ENCODE assay signal across 8 cellular contexts in genomic region chr2:218400930-218401833, GRCh38. TPM values are rescaled to one million over a fixed set of nuclear protein-coding genes. Genes with fewer than 3 reads are reported as not detected.
DNase-seq lines count a peak whose midpoint lies in the region; ATAC-seq and FAIRE-seq lines count a peak whose summit lies in the region.

No MANE protein-coding gene starts in this region.

- H3K4me1 ChIP-seq in HAP-1, result peaks cover 30% of the 10 kb centered on the region
- peaks cover 3% of the 10 kb centered on the region for H3K4me1 ChIP-seq in right cardiac atrium (ENCODE audit: control insufficient read depth, insufficient read depth, low read length)
- H3K4me1 ChIP-seq in small intestine (ENCODE audit: control insufficient read depth in 2 of 2, insufficient read depth in 1 of 2, low read depth in 1 of 2, low read length in 1 of 2), result peaks cover 3 to 5% of the 10 kb centered on the region in 2 donors

- FAIRE-seq in small intestine (lab: Jason Lieb, UNC), result no peak

- peaks cover 43% of the 10 kb centered on the region for H3K36me3 ChIP-seq in HAP-1 (replicated peaks)
- peaks cover 18 to 31% of the 10 kb centered on the region in 2 donors for H3K36me3 ChIP-seq in small intestine (ENCODE audit: control insufficient read depth in 2 of 2, insufficient read depth in 2 of 2, low read length in 2 of 2)

- peak overlapping the region; percentile 90 for H3K4me3 Mint-ChIP-seq in activated T-cell treated with anti-CD3 and anti-CD28 coated beads, Interleukin-2, amount 50 U/mL, for 4 hours

- 24% methylated on average over 24 of the region's 24 CpGs for WGBS in right cardiac atrium
- WGBS in small intestine, 3 donors, result 20 to 29% (median 29%) methylated on average over 22 to 24 of the region's 24 CpGs

- H3K27me3 ChIP-seq in HAP-1 (ENCODE audit: low read depth) (no peaks in the 10 kb centered on the region), right cardiac atrium (ENCODE audit: control insufficient read depth, insufficient read depth) (no peaks in the 10 kb centered on the region), small intestine (ENCODE audit: control insufficient read depth in 2 of 2, insufficient read depth in 2 of 2, low read length in 2 of 2) (no peaks in the 10 kb centered on the region)

- H3K36me3 Mint-ChIP-seq in activated T-cell treated with anti-CD3 and anti-CD28 coated beads, Interleukin-2, amount 50 U/mL, for 4 hours (ENCODE audit: insufficient read depth), result peaks cover 3% of the 10 kb centered on the region

- H3K27me3 Mint-ChIP-seq in activated T-cell treated with anti-CD3 and anti-CD28 coated beads, Interleukin-2, amount 50 U/mL, for 4 hours (ENCODE audit: low read depth), result no peaks in the 10 kb centered on the region

- in situ Hi-C loops in HAP-1 (cut with MboI; ENCODE audit: low sequenced_read_pairs), result loop anchor here (10.0 kb wide), 1 partner anchor 244 kb away; no protein-coding TSS in a partner anchor

- H3K9me3 Mint-ChIP-seq in activated T-cell treated with anti-CD3 and anti-CD28 coated beads, Interleukin-2, amount 50 U/mL, for 4 hours, result no peaks in the 10 kb centered on the region

- H3K9me3 ChIP-seq in HAP-1, result no peaks in the 10 kb centered on the region
- H3K9me3 ChIP-seq in right cardiac atrium (ENCODE audit: control insufficient read depth, low read length), result no peaks in the 10 kb centered on the region
- no peaks in the 10 kb centered on the region for H3K9me3 ChIP-seq in small intestine (ENCODE audit: control insufficient read depth, low read depth)

- peak overlapping the region; percentile 68 for H3K4me3 ChIP-seq in HAP-1
- H3K4me3 ChIP-seq in right cardiac atrium (ENCODE audit: low read length), result peak overlapping the region; percentile 92
- H3K4me3 ChIP-seq in small intestine (ENCODE audit: low read depth in 1 of 2, low read length in 2 of 2), result peak overlapping the region; percentile 96 to 100

- peaks cover 53% of the 10 kb centered on the region for H3K4me1 Mint-ChIP-seq in activated T-cell treated with anti-CD3 and anti-CD28 coated beads, Interleukin-2, amount 50 U/mL, for 4 hours (ENCODE audit: low read depth)

- no peak for DNase-seq in HAP-1 (ENCODE audit: low spot score in 2 of 2)
- no peak for DNase-seq in activated T-cell treated with anti-CD3 and anti-CD28 coated beads, Interleukin-2, amount 50 U/mL, for 4 hours
- DNase-seq in right cardiac atrium, result peak; percentile 54 to 79 (median 77)
- DNase-seq in small intestine, result peak; percentile 76
- DNase-seq in head of caudate nucleus, result no peak
- DNase-seq in stimulated activated CD4-positive, alpha-beta T cell treated with anti-CD3 and anti-CD28 coated beads, Interleukin-15, amount 100 ng/mL, for 24 hours, result no peak
- no peak for DNase-seq in C1 segment of cervical spinal cord (lab: John Stamatoyannopoulos, UW)
- no peak for DNase-seq in NCI-H2171 (lab: John Stamatoyannopoulos, UW)

- ATAC-seq in activated T-cell treated with anti-CD3 and anti-CD28 coated beads, Interleukin-2, amount 50 U/mL, for 4 hours, result no peak
- ATAC-seq in right cardiac atrium, result no peak

- H3K27ac ChIP-seq in right cardiac atrium (ENCODE audit: low read length) (peak overlapping the region; percentile 86), small intestine (ENCODE audit: low read depth in 1 of 2, low read length in 1 of 2) (peak overlapping the region; percentile 89 to 91)

- intact Hi-C loops in right cardiac atrium (cut with DNase I) (no loop called here), head of caudate nucleus (cut with DNase I) (loop anchor here (5.0 to 10.0 kb wide), 4 partner anchors 109 to 774 kb away; partner anchors contain the start of genes BCS1L, CNOT9, CNPPD1 and RETREG2)

RNA-seq across cellular contexts. Expression of gene CTDSP1, which starts 1.5 kb away (rescaled TPM):
- total RNA-seq in activated T-cell treated with anti-CD3 and anti-CD28 coated beads, Interleukin-2, amount 50 U/mL, for 4 hours, result 10 to 100 TPM; 42.8 to 58.0 (median 52.7) TPM
- 100 to 1,000 TPM in 3 of 4 donors, 10 to 100 TPM in 1; 99.9 to 118 (median 116) TPM for total RNA-seq in right cardiac atrium
- polyA plus RNA-seq in right cardiac atrium (85.9 TPM), small intestine (100 to 1,000 TPM in 2 of 3 donors, 10 to 100 TPM in 1; 94.3 to 144 (median 111) TPM)

RNA-seq across cellular contexts. Expression of gene VIL1, which starts 17.7 kb away (rescaled TPM):
- under 1 TPM; 0.11 to 0.24 (median 0.23) TPM for total RNA-seq in activated T-cell treated with anti-CD3 and anti-CD28 coated beads, Interleukin-2, amount 50 U/mL, for 4 hours
- not detected for total RNA-seq in right cardiac atrium
- polyA plus RNA-seq in right cardiac atrium, result 0.11 TPM
- polyA plus RNA-seq in small intestine, result 100 to 1,000 TPM; 247 to 345 (median 280) TPM

RNA-seq across cellular contexts. Expression of gene SLC11A1, which starts 19.1 kb away (rescaled TPM):
- under 1 TPM; 0.05 to 0.61 (median 0.05) TPM for total RNA-seq in activated T-cell treated with anti-CD3 and anti-CD28 coated beads, Interleukin-2, amount 50 U/mL, for 4 hours
- 10 to 100 TPM in 2 of 4 donors, 1 to 10 TPM in 2; 6.4 to 19.5 (median 12.5) TPM for total RNA-seq in right cardiac atrium
- polyA plus RNA-seq in right cardiac atrium (13.8 TPM), small intestine (1 to 10 TPM in 2 of 3 donors, under 1 TPM in 1; 0.54 to 8.4 (median 3.1) TPM)

RNA-seq across cellular contexts. Expression of gene CATIP, which starts 44.5 kb away (rescaled TPM):
- not detected for total RNA-seq in activated T-cell treated with anti-CD3 and anti-CD28 coated beads, Interleukin-2, amount 50 U/mL, for 4 hours
- total RNA-seq in right cardiac atrium, result not detected
- polyA plus RNA-seq in right cardiac atrium, result 0.16 TPM
- under 1 TPM in 1 of 3 donors, not detected in 2; 0.09 TPM for polyA plus RNA-seq in small intestine

Comparison
In these comparisons a context has a peak if more than half of its experiments do, and no peak if none do; other contexts are left out.
1. DNase-seq: peak in right cardiac atrium (3 of 3) and small intestine (single experiment); none in HAP-1 (0 of 2), activated T-cell treated with anti-CD3 and anti-CD28 coated beads, Interleukin-2, amount 50 U/mL, for 4 hours (single experiment), head of caudate nucleus (0 of 42), stimulated activated CD4-positive, alpha-beta T cell treated with anti-CD3 and anti-CD28 coated beads, Interleukin-15, amount 100 ng/mL, for 24 hours (single experiment), C1 segment of cervical spinal cord (0 of 14) and NCI-H2171 (single experiment).
2. RNA of gene SLC11A1, which starts 19.1 kb away (total RNA-seq): 6.4 to 19.5 TPM in right cardiac atrium; 0.05 to 0.61 TPM in activated T-cell treated with anti-CD3 and anti-CD28 coated beads, Interleukin-2, amount 50 U/mL, for 4 hours; every median in the first group is over 4 times any median in the second.
3. Peak in every context shown above with its lines, with median percentiles within 50 percentile points of each other: H3K4me3 ChIP-seq.